1 cellular context compared by ENCODE assay signal in the genomic region with DNA sequence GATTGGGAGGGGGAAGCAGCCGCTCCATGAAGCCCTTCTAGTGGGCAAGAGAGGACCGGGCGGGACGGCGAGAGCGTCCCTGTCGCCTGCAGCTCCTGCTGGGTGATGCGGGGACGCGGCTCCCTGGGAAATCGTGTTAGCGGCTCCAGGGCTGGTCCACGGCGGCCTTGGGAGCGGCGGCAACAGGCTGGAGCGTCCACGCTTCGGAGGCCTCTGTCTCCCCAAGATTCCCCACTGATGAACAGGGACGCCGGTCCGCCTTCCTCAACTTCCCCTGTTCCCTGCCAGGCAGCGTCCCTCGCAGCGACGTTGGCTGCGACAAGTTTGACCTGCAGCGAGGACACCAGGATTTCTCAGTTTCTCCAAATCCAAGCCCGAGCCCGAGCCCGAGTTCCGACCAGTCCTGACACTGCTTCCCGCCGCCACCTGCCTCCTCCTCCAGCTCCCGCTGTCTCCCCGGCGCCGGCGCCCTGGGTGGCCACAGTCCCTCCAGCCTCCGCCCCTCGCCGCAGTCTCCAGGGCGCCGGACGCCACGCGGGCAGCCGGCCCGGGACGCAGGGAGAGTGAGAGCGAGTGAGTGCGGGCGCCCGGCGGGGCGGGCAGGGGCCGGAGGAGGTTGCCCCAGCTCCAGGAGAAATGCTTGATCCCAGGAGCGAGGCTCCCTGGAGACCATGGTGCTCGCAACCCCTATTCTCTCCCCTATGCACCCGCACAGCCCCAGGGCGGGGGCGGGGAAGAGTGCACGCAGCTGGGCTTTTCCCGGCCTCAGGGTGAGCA.
TF ChIP-seq lines count a peak whose summit lies in the region.

No MANE protein-coding gene starts in this region.

TF ChIP-seq in HEK293, 187 proteins besides CTCF, POLR2A, EP300 and RAD21 (continued from another document and continues in another):
- TF ChIP-seq, protein P1, sequence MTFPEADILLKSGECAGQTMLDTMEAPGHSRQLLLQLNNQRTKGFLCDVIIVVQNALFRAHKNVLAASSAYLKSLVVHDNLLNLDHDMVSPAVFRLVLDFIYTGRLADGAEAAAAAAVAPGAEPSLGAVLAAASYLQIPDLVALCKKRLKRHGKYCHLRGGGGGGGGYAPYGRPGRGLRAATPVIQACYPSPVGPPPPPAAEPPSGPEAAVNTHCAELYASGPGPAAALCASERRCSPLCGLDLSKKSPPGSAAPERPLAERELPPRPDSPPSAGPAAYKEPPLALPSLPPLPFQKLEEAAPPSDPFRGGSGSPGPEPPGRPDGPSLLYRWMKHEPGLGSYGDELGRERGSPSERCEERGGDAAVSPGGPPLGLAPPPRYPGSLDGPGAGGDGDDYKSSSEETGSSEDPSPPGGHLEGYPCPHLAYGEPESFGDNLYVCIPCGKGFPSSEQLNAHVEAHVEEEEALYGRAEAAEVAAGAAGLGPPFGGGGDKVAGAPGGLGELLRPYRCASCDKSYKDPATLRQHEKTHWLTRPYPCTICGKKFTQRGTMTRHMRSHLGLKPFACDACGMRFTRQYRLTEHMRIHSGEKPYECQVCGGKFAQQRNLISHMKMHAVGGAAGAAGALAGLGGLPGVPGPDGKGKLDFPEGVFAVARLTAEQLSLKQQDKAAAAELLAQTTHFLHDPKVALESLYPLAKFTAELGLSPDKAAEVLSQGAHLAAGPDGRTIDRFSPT (tag by site-specific recombination; IDR thresholded peaks at IDR 0.05) = peak; percentile 44; the same call in 1 of the 2 replicates
- TF ChIP-seq, protein P2, sequence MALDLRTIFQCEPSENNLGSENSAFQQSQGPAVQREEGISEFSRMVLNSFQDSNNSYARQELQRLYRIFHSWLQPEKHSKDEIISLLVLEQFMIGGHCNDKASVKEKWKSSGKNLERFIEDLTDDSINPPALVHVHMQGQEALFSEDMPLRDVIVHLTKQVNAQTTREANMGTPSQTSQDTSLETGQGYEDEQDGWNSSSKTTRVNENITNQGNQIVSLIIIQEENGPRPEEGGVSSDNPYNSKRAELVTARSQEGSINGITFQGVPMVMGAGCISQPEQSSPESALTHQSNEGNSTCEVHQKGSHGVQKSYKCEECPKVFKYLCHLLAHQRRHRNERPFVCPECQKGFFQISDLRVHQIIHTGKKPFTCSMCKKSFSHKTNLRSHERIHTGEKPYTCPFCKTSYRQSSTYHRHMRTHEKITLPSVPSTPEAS (tag by site-specific recombination; IDR thresholded peaks at IDR 0.05) = no peak
- TF ChIP-seq, protein P3, sequence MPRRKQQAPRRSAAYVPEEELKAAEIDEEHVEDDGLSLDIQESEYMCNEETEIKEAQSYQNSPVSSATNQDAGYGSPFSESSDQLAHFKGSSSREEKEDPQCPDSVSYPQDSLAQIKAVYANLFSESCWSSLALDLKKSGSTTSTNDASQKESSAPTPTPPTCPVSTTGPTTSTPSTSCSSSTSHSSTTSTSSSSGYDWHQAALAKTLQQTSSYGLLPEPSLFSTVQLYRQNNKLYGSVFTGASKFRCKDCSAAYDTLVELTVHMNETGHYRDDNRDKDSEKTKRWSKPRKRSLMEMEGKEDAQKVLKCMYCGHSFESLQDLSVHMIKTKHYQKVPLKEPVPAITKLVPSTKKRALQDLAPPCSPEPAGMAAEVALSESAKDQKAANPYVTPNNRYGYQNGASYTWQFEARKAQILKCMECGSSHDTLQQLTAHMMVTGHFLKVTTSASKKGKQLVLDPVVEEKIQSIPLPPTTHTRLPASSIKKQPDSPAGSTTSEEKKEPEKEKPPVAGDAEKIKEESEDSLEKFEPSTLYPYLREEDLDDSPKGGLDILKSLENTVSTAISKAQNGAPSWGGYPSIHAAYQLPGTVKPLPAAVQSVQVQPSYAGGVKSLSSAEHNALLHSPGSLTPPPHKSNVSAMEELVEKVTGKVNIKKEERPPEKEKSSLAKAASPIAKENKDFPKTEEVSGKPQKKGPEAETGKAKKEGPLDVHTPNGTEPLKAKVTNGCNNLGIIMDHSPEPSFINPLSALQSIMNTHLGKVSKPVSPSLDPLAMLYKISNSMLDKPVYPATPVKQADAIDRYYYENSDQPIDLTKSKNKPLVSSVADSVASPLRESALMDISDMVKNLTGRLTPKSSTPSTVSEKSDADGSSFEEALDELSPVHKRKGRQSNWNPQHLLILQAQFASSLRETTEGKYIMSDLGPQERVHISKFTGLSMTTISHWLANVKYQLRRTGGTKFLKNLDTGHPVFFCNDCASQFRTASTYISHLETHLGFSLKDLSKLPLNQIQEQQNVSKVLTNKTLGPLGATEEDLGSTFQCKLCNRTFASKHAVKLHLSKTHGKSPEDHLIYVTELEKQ (tag by site-specific recombination; IDR thresholded peaks at IDR 0.05; ENCODE audit: borderline replicate concordance) = no peak
- TF ChIP-seq ZNF138 (tag by site-specific recombination; IDR thresholded peaks at IDR 0.05; ENCODE audit: borderline replicate concordance) = no peak
- no peak for TF ChIP-seq KLF7 (tag by site-specific recombination; IDR thresholded peaks at IDR 0.05; ENCODE audit: borderline replicate concordance)
- TF ChIP-seq ZBTB6 (tag by site-specific recombination; IDR thresholded peaks at IDR 0.05) = no peak
- no peak for TF ChIP-seq ZNF341 (tag by site-specific recombination; IDR thresholded peaks at IDR 0.05; ENCODE audit: low read depth)
- TF ChIP-seq, protein P4, sequence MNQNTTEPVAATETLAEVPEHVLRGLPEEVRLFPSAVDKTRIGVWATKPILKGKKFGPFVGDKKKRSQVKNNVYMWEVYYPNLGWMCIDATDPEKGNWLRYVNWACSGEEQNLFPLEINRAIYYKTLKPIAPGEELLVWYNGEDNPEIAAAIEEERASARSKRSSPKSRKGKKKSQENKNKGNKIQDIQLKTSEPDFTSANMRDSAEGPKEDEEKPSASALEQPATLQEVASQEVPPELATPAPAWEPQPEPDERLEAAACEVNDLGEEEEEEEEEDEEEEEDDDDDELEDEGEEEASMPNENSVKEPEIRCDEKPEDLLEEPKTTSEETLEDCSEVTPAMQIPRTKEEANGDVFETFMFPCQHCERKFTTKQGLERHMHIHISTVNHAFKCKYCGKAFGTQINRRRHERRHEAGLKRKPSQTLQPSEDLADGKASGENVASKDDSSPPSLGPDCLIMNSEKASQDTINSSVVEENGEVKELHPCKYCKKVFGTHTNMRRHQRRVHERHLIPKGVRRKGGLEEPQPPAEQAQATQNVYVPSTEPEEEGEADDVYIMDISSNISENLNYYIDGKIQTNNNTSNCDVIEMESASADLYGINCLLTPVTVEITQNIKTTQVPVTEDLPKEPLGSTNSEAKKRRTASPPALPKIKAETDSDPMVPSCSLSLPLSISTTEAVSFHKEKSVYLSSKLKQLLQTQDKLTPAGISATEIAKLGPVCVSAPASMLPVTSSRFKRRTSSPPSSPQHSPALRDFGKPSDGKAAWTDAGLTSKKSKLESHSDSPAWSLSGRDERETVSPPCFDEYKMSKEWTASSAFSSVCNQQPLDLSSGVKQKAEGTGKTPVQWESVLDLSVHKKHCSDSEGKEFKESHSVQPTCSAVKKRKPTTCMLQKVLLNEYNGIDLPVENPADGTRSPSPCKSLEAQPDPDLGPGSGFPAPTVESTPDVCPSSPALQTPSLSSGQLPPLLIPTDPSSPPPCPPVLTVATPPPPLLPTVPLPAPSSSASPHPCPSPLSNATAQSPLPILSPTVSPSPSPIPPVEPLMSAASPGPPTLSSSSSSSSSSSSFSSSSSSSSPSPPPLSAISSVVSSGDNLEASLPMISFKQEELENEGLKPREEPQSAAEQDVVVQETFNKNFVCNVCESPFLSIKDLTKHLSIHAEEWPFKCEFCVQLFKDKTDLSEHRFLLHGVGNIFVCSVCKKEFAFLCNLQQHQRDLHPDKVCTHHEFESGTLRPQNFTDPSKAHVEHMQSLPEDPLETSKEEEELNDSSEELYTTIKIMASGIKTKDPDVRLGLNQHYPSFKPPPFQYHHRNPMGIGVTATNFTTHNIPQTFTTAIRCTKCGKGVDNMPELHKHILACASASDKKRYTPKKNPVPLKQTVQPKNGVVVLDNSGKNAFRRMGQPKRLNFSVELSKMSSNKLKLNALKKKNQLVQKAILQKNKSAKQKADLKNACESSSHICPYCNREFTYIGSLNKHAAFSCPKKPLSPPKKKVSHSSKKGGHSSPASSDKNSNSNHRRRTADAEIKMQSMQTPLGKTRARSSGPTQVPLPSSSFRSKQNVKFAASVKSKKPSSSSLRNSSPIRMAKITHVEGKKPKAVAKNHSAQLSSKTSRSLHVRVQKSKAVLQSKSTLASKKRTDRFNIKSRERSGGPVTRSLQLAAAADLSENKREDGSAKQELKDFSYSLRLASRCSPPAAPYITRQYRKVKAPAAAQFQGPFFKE (tag by site-specific recombination; IDR thresholded peaks at IDR 0.05; ENCODE audit: borderline replicate concordance) = no peak
- TF ChIP-seq, protein P5, sequence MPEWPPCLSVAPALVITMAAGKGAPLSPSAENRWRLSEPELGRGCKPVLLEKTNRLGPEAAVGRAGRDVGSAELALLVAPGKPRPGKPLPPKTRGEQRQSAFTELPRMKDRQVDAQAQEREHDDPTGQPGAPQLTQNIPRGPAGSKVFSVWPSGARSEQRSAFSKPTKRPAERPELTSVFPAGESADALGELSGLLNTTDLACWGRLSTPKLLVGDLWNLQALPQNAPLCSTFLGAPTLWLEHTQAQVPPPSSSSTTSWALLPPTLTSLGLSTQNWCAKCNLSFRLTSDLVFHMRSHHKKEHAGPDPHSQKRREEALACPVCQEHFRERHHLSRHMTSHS (tag by site-specific recombination; IDR thresholded peaks at IDR 0.05) = no peak
- TF ChIP-seq ZNF24 (tag by site-specific recombination; IDR thresholded peaks at IDR 0.05) = no peak
- no peak for TF ChIP-seq ZNF202 (tag by site-specific recombination; IDR thresholded peaks at IDR 0.05; ENCODE audit: borderline replicate concordance)
- no peak for TF ChIP-seq ZNF513 (tag by site-specific recombination; IDR thresholded peaks at IDR 0.05)
- no peak for TF ChIP-seq ZNF394 (tag by site-specific recombination; IDR thresholded peaks at IDR 0.05; ENCODE audit: borderline replicate concordance)
- TF ChIP-seq, protein P6, sequence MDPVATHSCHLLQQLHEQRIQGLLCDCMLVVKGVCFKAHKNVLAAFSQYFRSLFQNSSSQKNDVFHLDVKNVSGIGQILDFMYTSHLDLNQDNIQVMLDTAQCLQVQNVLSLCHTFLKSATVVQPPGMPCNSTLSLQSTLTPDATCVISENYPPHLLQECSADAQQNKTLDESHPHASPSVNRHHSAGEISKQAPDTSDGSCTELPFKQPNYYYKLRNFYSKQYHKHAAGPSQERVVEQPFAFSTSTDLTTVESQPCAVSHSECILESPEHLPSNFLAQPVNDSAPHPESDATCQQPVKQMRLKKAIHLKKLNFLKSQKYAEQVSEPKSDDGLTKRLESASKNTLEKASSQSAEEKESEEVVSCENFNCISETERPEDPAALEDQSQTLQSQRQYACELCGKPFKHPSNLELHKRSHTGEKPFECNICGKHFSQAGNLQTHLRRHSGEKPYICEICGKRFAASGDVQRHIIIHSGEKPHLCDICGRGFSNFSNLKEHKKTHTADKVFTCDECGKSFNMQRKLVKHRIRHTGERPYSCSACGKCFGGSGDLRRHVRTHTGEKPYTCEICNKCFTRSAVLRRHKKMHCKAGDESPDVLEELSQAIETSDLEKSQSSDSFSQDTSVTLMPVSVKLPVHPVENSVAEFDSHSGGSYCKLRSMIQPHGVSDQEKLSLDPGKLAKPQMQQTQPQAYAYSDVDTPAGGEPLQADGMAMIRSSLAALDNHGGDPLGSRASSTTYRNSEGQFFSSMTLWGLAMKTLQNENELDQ (tag by site-specific recombination; IDR thresholded peaks at IDR 0.05; ENCODE audit: low read depth) = no peak
- TF ChIP-seq PRDM1 (tag by site-specific recombination; IDR thresholded peaks at IDR 0.05) = no peak
- TF ChIP-seq ZNF175 (tag by site-specific recombination; IDR thresholded peaks at IDR 0.05) = no peak
- TF ChIP-seq ZNF843 (tag by site-specific recombination; IDR thresholded peaks at IDR 0.05) = no peak
- no peak for TF ChIP-seq WT1 (tag by site-specific recombination; IDR thresholded peaks at IDR 0.05)
- no peak for TF ChIP-seq ZNF548 (tag by site-specific recombination; IDR thresholded peaks at IDR 0.05)
- no peak for TF ChIP-seq ZNF16 (tag by site-specific recombination; IDR thresholded peaks at IDR 0.05; ENCODE audit: low read depth)
- no peak for TF ChIP-seq ZNF114 (tag by site-specific recombination; IDR thresholded peaks at IDR 0.05)
- TF ChIP-seq ZNF2 (tag by site-specific recombination; IDR thresholded peaks at IDR 0.05) = no peak
- TF ChIP-seq ZNF837 (tag by site-specific recombination; IDR thresholded peaks at IDR 0.05) = no peak
- no peak for TF ChIP-seq BCL11B (tag by site-specific recombination; IDR thresholded peaks at IDR 0.05; ENCODE audit: low read depth)
- TF ChIP-seq SCRT1 (tag by site-specific recombination; IDR thresholded peaks at IDR 0.05; ENCODE audit: borderline replicate concordance) = no peak; the same call in 1 of the 2 replicates
- 0 out of 2 replicates have a peak, but pooled peaks have one; percentile 26 for TF ChIP-seq ZBTB8A (tag by site-specific recombination; IDR thresholded peaks at IDR 0.05)
- TF ChIP-seq ZNF184 (tag by site-specific recombination; IDR thresholded peaks at IDR 0.05) = no peak
- TF ChIP-seq GLI4 (tag by site-specific recombination; IDR thresholded peaks at IDR 0.05) = no peak
- no peak for TF ChIP-seq RBAK (tag by site-specific recombination; IDR thresholded peaks at IDR 0.05)
